In genomic region chr1:111618953-111619634, GRCh38 we compare ENCODE assay signal across 8 cellular contexts. TPM values are rescaled to one million over a fixed set of nuclear protein-coding genes. Genes with fewer than 3 reads are reported as not detected.
DNase-seq lines count a peak whose midpoint lies in the region; ATAC-seq and TF ChIP-seq lines count a peak whose summit lies in the region.

No MANE protein-coding gene starts in this region.

- H3K9me3 Mint-ChIP-seq in chondrocyte (ENCODE audit: low read depth): no peaks in the 10 kb centered on the region
- peaks cover 0 to 2% (median 0%) of the 10 kb centered on the region in 11 donors for H3K9me3 Mint-ChIP-seq in naive thymus-derived CD4-positive, alpha-beta T cell

- peak; percentile 3 for ATAC-seq in Right ventricle myocardium inferior
- ATAC-seq in naive thymus-derived CD4-positive, alpha-beta T cell: peak; percentile 1
- ATAC-seq in HG03469 (IDR thresholded peaks at IDR 0.05; ENCODE audit: unreplicated experiment): no peak

- CTCF ChIA-PET in naive thymus-derived CD4-positive, alpha-beta T cell (lab: Charles Lee): interaction anchor here (0.7 to 2.0 kb wide), 7 partner anchors 8 to 111 kb away, joined by 3 to 8 read pairs (median 6); no protein-coding TSS in a partner anchor

- H2AFZ ChIP-seq in Karpas-422 (ENCODE audit: low read length): peak overlapping the region; percentile 95

- no peaks in the 10 kb centered on the region for H3K27me3 Mint-ChIP-seq in chondrocyte (ENCODE audit: low read depth)
- H3K27me3 Mint-ChIP-seq in naive thymus-derived CD4-positive, alpha-beta T cell: no peaks in the 10 kb centered on the region

- H3K4me1 ChIP-seq in Karpas-422 (ENCODE audit: low read length): peaks cover 54% of the 10 kb centered on the region
- peaks cover 38 to 64% of the 10 kb centered on the region in 2 donors for H3K4me1 ChIP-seq in naive thymus-derived CD4-positive, alpha-beta T cell (ENCODE audit: control insufficient read depth in 2 of 2, insufficient read depth in 2 of 2, low read length in 2 of 2)

- peak overlapping the region; percentile 91 for H3K9ac ChIP-seq in Karpas-422 (ENCODE audit: low read length)

- H3K36me3 Mint-ChIP-seq in chondrocyte (ENCODE audit: low read depth): no peaks in the 10 kb centered on the region
- peaks cover 0 to 34% (median 3%) of the 10 kb centered on the region in 5 donors for H3K36me3 Mint-ChIP-seq in naive thymus-derived CD4-positive, alpha-beta T cell

- peak overlapping the region; percentile 91 for H3K4me2 ChIP-seq in Karpas-422 (ENCODE audit: low read depth, low read length, poor library complexity, severe bottlenecking)

- peaks cover 2% of the 10 kb centered on the region; the same call in 1 of the 2 replicates for H3K36me3 ChIP-seq in Karpas-422 (ENCODE audit: insufficient read depth, low read length)
- H3K36me3 ChIP-seq in naive thymus-derived CD4-positive, alpha-beta T cell (ENCODE audit: control insufficient read depth in 2 of 3, insufficient read depth in 3 of 3, low read length in 3 of 3): no peaks in the 10 kb centered on the region

- intact Hi-C loops in Right ventricle myocardium inferior (cut with DNase I): no loop called here
- intact Hi-C loops in cardiac septum (cut with DNase I): no loop called here
- intact Hi-C loops in naive thymus-derived CD4-positive, alpha-beta T cell (cut with micrococcal nuclease): loop anchor here (1.0 to 10.0 kb wide), 10 partner anchors 15 to 1282 kb away; partner anchors contain the start of genes ATP5PB (in 1 of the 2), CAPZA1 (in 1 of the 2), DDX20 (in 1 of the 2) and DENND2D (in 1 of the 2)

- H3K27ac ChIP-seq in Karpas-422 (ENCODE audit: low read length): no peak overlapping the region
- peak overlapping the region; percentile 91 for H3K27ac ChIP-seq in naive thymus-derived CD4-positive, alpha-beta T cell (ENCODE audit: low read depth, low read length)

- H3K4me3 ChIP-seq in Karpas-422 (ENCODE audit: low read length): peak overlapping the region; percentile 77
- peak overlapping the region; percentile 88 for H3K4me3 ChIP-seq in naive thymus-derived CD4-positive, alpha-beta T cell (ENCODE audit: low read length)

- POLR2A ChIA-PET in naive thymus-derived CD4-positive, alpha-beta T cell (lab: Charles Lee): interaction anchor here (1.3 to 12.2 kb wide), 13 partner anchors 8 to 111 kb away, joined by 4 to 173 read pairs (median 8); no protein-coding TSS in a partner anchor

- peak overlapping the region; percentile 81 for H3K4me3 Mint-ChIP-seq in chondrocyte (ENCODE audit: unreplicated experiment)
- peak overlapping the region; percentile 83 to 95 (median 92) for H3K4me3 Mint-ChIP-seq in naive thymus-derived CD4-positive, alpha-beta T cell

- H3K27ac Mint-ChIP-seq in chondrocyte (ENCODE audit: unreplicated experiment): peak overlapping the region; percentile 19
- H3K27ac Mint-ChIP-seq in naive thymus-derived CD4-positive, alpha-beta T cell: peak overlapping the region; percentile 85 to 96 (median 95)

- H4K20me1 ChIP-seq in Karpas-422 (ENCODE audit: insufficient read depth, low read depth, low read length): peaks cover 16% of the 10 kb centered on the region

- DNase-seq in Right ventricle myocardium inferior (ENCODE audit: missing footprints) (no peak), cardiac septum (ENCODE audit: low spot score) (no peak), Karpas-422 (no peak), chondrocyte (ENCODE audit: low spot score) (no peak), KBM-7 (no peak), NCI-H774 (lab: John Stamatoyannopoulos, UW) (no peak)
- no peak for DNase-seq in naive thymus-derived CD4-positive, alpha-beta T cell

- in situ Hi-C loops in KBM-7 (cut with MboI; ENCODE audit: low pct_unique_long_range_greater_than_20kb, low sequenced_read_pairs): no loop called here

- no peaks in the 10 kb centered on the region for H3K9me3 ChIP-seq in Karpas-422 (ENCODE audit: low read length)
- no peaks in the 10 kb centered on the region for H3K9me3 ChIP-seq in naive thymus-derived CD4-positive, alpha-beta T cell (ENCODE audit: control insufficient read depth in 2 of 3, low read length in 3 of 3)

- H3K27me3 ChIP-seq in Karpas-422 (ENCODE audit: low read length): no peaks in the 10 kb centered on the region
- H3K27me3 ChIP-seq in naive thymus-derived CD4-positive, alpha-beta T cell (ENCODE audit: control insufficient read depth in 2 of 2, insufficient read depth in 2 of 2, low read length in 2 of 2): no peaks in the 10 kb centered on the region

- H3K79me2 ChIP-seq in Karpas-422 (ENCODE audit: low read length): peaks cover 42% of the 10 kb centered on the region

- no peak for TF ChIP-seq CTCF in chondrocyte (IDR thresholded peaks at IDR 0.05)

- H3K9me2 ChIP-seq in Karpas-422 (replicated peaks; ENCODE audit: insufficient read depth, low read length): no peaks in the 10 kb centered on the region

- H3K4me1 Mint-ChIP-seq in chondrocyte (ENCODE audit: low read depth): peaks cover 37% of the 10 kb centered on the region
- peaks cover 64 to 84% (median 77%) of the 10 kb centered on the region in 7 donors for H3K4me1 Mint-ChIP-seq in naive thymus-derived CD4-positive, alpha-beta T cell

RNA-seq across cellular contexts. Expression of gene RAP1A, which starts 0.5 kb away (rescaled TPM):
- total RNA-seq in Right ventricle myocardium inferior (107 TPM), cardiac septum (114 TPM), chondrocyte (53.5 to 64.0 TPM (median 60.5 TPM) in 3 replicates)
- total RNA-seq in Karpas-422 (2014; rRNA removed; shearing (Covaris generic); ENCODE audit: low replicate concordance): 12.0 and 55.3 TPM in 2 replicates
- total RNA-seq in naive thymus-derived CD4-positive, alpha-beta T cell: 100 to 1,000 TPM in 4 of 5 experiments, 10 to 100 TPM in 1; 89.8 to 183 (median 107) TPM
- 10 to 100 TPM; 37.6 to 55.0 TPM for polyA plus RNA-seq in naive thymus-derived CD4-positive, alpha-beta T cell

Comparison
In these comparisons a context has a peak if more than half of its experiments do, and no peak if none do; other contexts are left out.
1. intact Hi-C loops: an anchor here in naive thymus-derived CD4-positive, alpha-beta T cell (1.0 to 10.0 kb wide); none called in Right ventricle myocardium inferior and cardiac septum.